In genomic region chr7:138021889-138022288, GRCh38 we compare ENCODE assay signal across 20 cellular contexts. TPM values are rescaled to one million over a fixed set of nuclear protein-coding genes. Genes with fewer than 3 reads are reported as not detected.
A peak's percentile ranks its signal among the peaks of the same experiment; 100 is the strongest.
DNase-seq lines count a peak whose midpoint lies in the region; TF ChIP-seq lines count a peak whose summit lies in the region.
"Had no signal": no experiment of that assay in that cellular context is flagged by ENCODE, and none has a peak within 500 bp of the region (broad histone marks: within the 10 kb centered on the region; RNA-seq: fewer than 3 reads in every experiment).

No MANE protein-coding gene starts in this region.

- H3K4me1 ChIP-seq in esophagus muscularis mucosa (no peaks in the 10 kb centered on the region), Peyer's patch (no peaks in the 10 kb centered on the region)

- H3K4me3 ChIP-seq in esophagus muscularis mucosa (no peak overlapping the region), Peyer's patch (no peak overlapping the region)

- TF ChIP-seq CTCF in esophagus muscularis mucosa (IDR thresholded peaks at IDR 0.05) (no peak), Peyer's patch (IDR thresholded peaks at IDR 0.05) (no peak)

- TF ChIP-seq POLR2A in esophagus muscularis mucosa (IDR thresholded peaks at IDR 0.05; ENCODE audit: low read depth) (no peak), Peyer's patch (IDR thresholded peaks at IDR 0.05) (no peak)

- H3K27me3 ChIP-seq in esophagus muscularis mucosa = peaks cover 0 to 6% (median 0%) of the 10 kb centered on the region in 4 donors
- H3K27me3 ChIP-seq in Peyer's patch = no peaks in the 10 kb centered on the region

- intact Hi-C loops in esophagus muscularis mucosa (cut with DNase I) = no loop called here

- no peaks in the 10 kb centered on the region for H3K36me3 ChIP-seq in esophagus muscularis mucosa
- H3K36me3 ChIP-seq in Peyer's patch = no peaks in the 10 kb centered on the region

- H3K9me3 ChIP-seq in esophagus muscularis mucosa (no peaks in the 10 kb centered on the region), Peyer's patch (no peaks in the 10 kb centered on the region)

- WGBS in esophagus muscularis mucosa = 95% methylated on average over 6 of the region's 6 CpGs

- DNase-seq in H4 (ENCODE audit: low spot score) (peak; percentile 30), MV-4-11 (lab: John Stamatoyannopoulos, UW) (peak; percentile 85), SIG-M5 (lab: John Stamatoyannopoulos, UW) (peak; percentile 38), esophagus muscularis mucosa (ENCODE audit: extremely low spot score) (peak; percentile 39), NCI-H1105 treated with DMSO at 0.1 percent for 48 hours (lab: John Stamatoyannopoulos, UW) (no peak), SHP77 (lab: John Stamatoyannopoulos, UW) (no peak), Peyer's patch (no peak), EL (no peak)
- DNase-seq: CD8-positive, alpha-beta memory T cell; H7; KG1; NCI-H1092; NCI-H1436 treated with DMSO at 0.1 percent for 48 hours; NCI-H1930; NCI-H2227 treated with DMSO at 0.1 percent for 48 hours; NCI-H510A treated with DMSO at 0.1 percent for 48 hours; NCI-H774 had no signal

- TF ChIP-seq EP300 in esophagus muscularis mucosa (IDR thresholded peaks at IDR 0.05) = no peak

- H3K27ac ChIP-seq in esophagus muscularis mucosa (replicated peaks in 1 of 4) = no peak overlapping the region
- H3K27ac ChIP-seq in Peyer's patch = no peak overlapping the region
- H3K27ac ChIP-seq: C4-2B had no signal

RNA-seq across cellular contexts. Expression of gene CREB3L2, which starts 20.0 kb away (rescaled TPM):
- 13.0 and 18.0 TPM in 2 replicates for total RNA-seq in H4 (2014; rRNA removed; shearing (Covaris generic))
- total RNA-seq in esophagus muscularis mucosa (10 to 100 TPM; 29.2 to 43.4 (median 37.1) TPM), Peyer's patch (10 to 100 TPM; 20.6 to 42.7 (median 33.6) TPM)

RNA-seq across cellular contexts. Expression of gene AKR1D1, which starts 54.4 kb away (rescaled TPM):
- not detected in 2 replicates for total RNA-seq in H4 (2014; rRNA removed; shearing (Covaris generic))
- total RNA-seq in esophagus muscularis mucosa (not detected), Peyer's patch (not detected)
- total RNA-seq: A172; CD8-positive, alpha-beta memory T cell; H7; T-helper 1 cell treated with Interleukin-12 subunit alpha and Interleukin-12 subunit beta and Interleukin-4 antibody, amounts not matched to agents 30 ng/mL and 1 ng/mL, for 36 hours had no signal

Comparison
In these comparisons a context has a peak if more than half of its experiments do, and no peak if none do; other contexts are left out.
1. DNase-seq: peak in H4 (single experiment), MV-4-11 (single experiment), SIG-M5 (single experiment) and esophagus muscularis mucosa (single experiment); none in NCI-H1105 treated with DMSO at 0.1 percent for 48 hours (single experiment), SHP77 (0 of 2), Peyer's patch (0 of 3) and EL (single experiment).